Comparison of ENCODE assay signal across 8 cellular contexts in genomic region chr12:116222358-116222757, GRCh38. TPM values are rescaled to one million over a fixed set of nuclear protein-coding genes. Genes with fewer than 3 reads are reported as not detected.
DNase-seq lines count a peak whose midpoint lies in the region; ATAC-seq and TF ChIP-seq lines count a peak whose summit lies in the region.

No MANE protein-coding gene starts in this region.

- H3F3A ChIP-seq in GM23248 (ENCODE audit: insufficient read depth) (no peaks in the 10 kb centered on the region), PC-3 (ENCODE audit: low read length, unreplicated experiment) (no peaks in the 10 kb centered on the region)

- H4K20me1 ChIP-seq in GM23248 (ENCODE audit: insufficient read depth) (peaks cover 15% of the 10 kb centered on the region; the same call in 1 of the 2 replicates), PC-3 (ENCODE audit: low read length) (peaks cover 38% of the 10 kb centered on the region)

- H3K36me3 ChIP-seq in GM23248 (ENCODE audit: low read depth) (no peaks in the 10 kb centered on the region), PC-3 (ENCODE audit: low read depth, low read length) (no peaks in the 10 kb centered on the region), esophagus muscularis mucosa (no peaks in the 10 kb centered on the region)

- BruUV-seq in PC-3 (replicated peaks; lab: Mats Ljungman, UMichigan), result no TSS peak

- H3K4me1 ChIP-seq in GM23248 (ENCODE audit: insufficient read depth) (peaks cover 12% of the 10 kb centered on the region), PC-3 (ENCODE audit: insufficient read depth, low read length) (peaks cover 8% of the 10 kb centered on the region; the same call in 1 of the 2 replicates), esophagus muscularis mucosa (peaks cover 30 to 75% (median 73%) of the 10 kb centered on the region in 4 donors)

- H3K4me3 ChIP-seq in GM23248, result no peak overlapping the region
- H3K4me3 ChIP-seq in PC-3 (ENCODE audit: low read length), result no peak overlapping the region
- H3K4me3 ChIP-seq in esophagus muscularis mucosa, result no peak overlapping the region

- TF ChIP-seq EP300 in esophagus muscularis mucosa (IDR thresholded peaks at IDR 0.05), result no peak

- TF ChIP-seq POLR2A in esophagus muscularis mucosa (IDR thresholded peaks at IDR 0.05; ENCODE audit: low read depth), result no peak

- CTCF ChIA-PET in PC-3 (lab: Charles Lee), result no interaction called here

- H3K27ac ChIP-seq in GM23248 (peak overlapping the region; percentile 3; the same call in 1 of the 2 replicates), PC-3 (ENCODE audit: low read length) (no peak overlapping the region), esophagus muscularis mucosa (replicated peaks in 1 of 4) (peak overlapping the region; percentile 24 to 64 (median 44))

- H3K9ac ChIP-seq in GM23248 (no peak overlapping the region), PC-3 (ENCODE audit: low read length) (no peak overlapping the region)

- intact Hi-C loops in PC-3 (cut with micrococcal nuclease), result no loop called here
- intact Hi-C loops in esophagus muscularis mucosa (cut with DNase I), result no loop called here

- H3K9me3 ChIP-seq in GM23248 (ENCODE audit: low read depth), result no peaks in the 10 kb centered on the region
- H3K9me3 ChIP-seq in PC-3 (ENCODE audit: low read length), result no peaks in the 10 kb centered on the region
- no peaks in the 10 kb centered on the region for H3K9me3 ChIP-seq in esophagus muscularis mucosa

- H3K79me2 ChIP-seq in GM23248 (ENCODE audit: insufficient read depth) (peaks cover 100% of the 10 kb centered on the region), PC-3 (ENCODE audit: low read length) (peaks cover 95% of the 10 kb centered on the region)

- H3K27me3 ChIP-seq in GM23248 (replicated peaks; ENCODE audit: insufficient read depth) (no peaks in the 10 kb centered on the region), PC-3 (ENCODE audit: low read length) (no peaks in the 10 kb centered on the region), esophagus muscularis mucosa (no peaks in the 10 kb centered on the region)

- TF ChIP-seq CTCF in PC-3 (conservative IDR thresholded peaks at IDR 0.05; ENCODE audit: low read depth, low read length) (no peak), esophagus muscularis mucosa (IDR thresholded peaks at IDR 0.05) (no peak)

- POLR2A ChIA-PET in PC-3 (lab: Charles Lee; ENCODE audit: unreplicated experiment), result no interaction called here

- no peak overlapping the region for H3K4me2 ChIP-seq in GM23248 (ENCODE audit: unreplicated experiment)
- H3K4me2 ChIP-seq in PC-3 (ENCODE audit: low read length), result no peak overlapping the region

- DNase-seq in GM23248, result peak; percentile 74
- DNase-seq in PC-3, result peak; percentile 94
- peak; percentile 93 for DNase-seq in esophagus muscularis mucosa (ENCODE audit: extremely low spot score)
- peak; percentile 87 for DNase-seq in renal cortical epithelial cell (ENCODE audit: low read depth)
- DNase-seq in NCI-H526 (lab: John Stamatoyannopoulos, UW), result no peak
- DNase-seq in NK-92 treated with Interleukin-12 subunit alpha and Interleukin-12 subunit beta, amount 100 ng/mL, for 24 hours (lab: John Stamatoyannopoulos, UW), result no peak

- H3K9me2 ChIP-seq in GM23248 (ENCODE audit: insufficient read depth) (no peaks in the 10 kb centered on the region), PC-3 (replicated peaks; ENCODE audit: low read length) (no peaks in the 10 kb centered on the region)

- peak; percentile 69 for ATAC-seq in PC-3
- ATAC-seq in HG03354 (IDR thresholded peaks at IDR 0.05; ENCODE audit: poor library complexity, severe bottlenecking, unreplicated experiment), result no peak
- no peak for ATAC-seq in HG03175 (IDR thresholded peaks at IDR 0.05; ENCODE audit: unreplicated experiment)

- H2AFZ ChIP-seq in GM23248 (no peak overlapping the region), PC-3 (ENCODE audit: low read length) (no peak overlapping the region)

- in situ Hi-C loops in GM23248 (cut with MboI), result no loop called here

- 65 to 72% methylated on average over 4 of the region's 4 CpGs for WGBS in GM23248 (ENCODE audit: low coverage in 1 of 2, low lambda C conversion rate in 2 of 2, missing lambda C conversion rate in 2 of 2), 2 experiments
- WGBS in esophagus muscularis mucosa, result 48% methylated on average over 4 of the region's 4 CpGs

RNA-seq across cellular contexts. Expression of gene MED13L, which starts 55.1 kb away (rescaled TPM):
- total RNA-seq in GM23248 (2014; rRNA removed; shearing (Covaris generic)), result 88.7 and 187 TPM in 2 replicates
- polyA plus RNA-seq in GM23248 (2016; fragmentation: Nextera tagmentation; extraction: Ambion mirVana), result 9.5 and 11.7 TPM in 2 replicates
- 61.2 and 71.6 TPM in 2 replicates for total RNA-seq in PC-3 (2014; rRNA removed)
- 100 to 1,000 TPM; 141 to 350 (median 175) TPM for total RNA-seq in esophagus muscularis mucosa
- 97.1 and 155 TPM in 2 replicates for total RNA-seq in renal cortical epithelial cell

Comparison
In these comparisons a context has a peak if more than half of its experiments do, and no peak if none do; other contexts are left out.
1. DNase-seq: peak in GM23248 (single experiment), PC-3 (single experiment), esophagus muscularis mucosa (single experiment) and renal cortical epithelial cell (single experiment); none in NCI-H526 (0 of 2) and NK-92 treated with Interleukin-12 subunit alpha and Interleukin-12 subunit beta, amount 100 ng/mL, for 24 hours (single experiment).